8 cellular contexts compared by ENCODE assay signal in the genomic region with DNA sequence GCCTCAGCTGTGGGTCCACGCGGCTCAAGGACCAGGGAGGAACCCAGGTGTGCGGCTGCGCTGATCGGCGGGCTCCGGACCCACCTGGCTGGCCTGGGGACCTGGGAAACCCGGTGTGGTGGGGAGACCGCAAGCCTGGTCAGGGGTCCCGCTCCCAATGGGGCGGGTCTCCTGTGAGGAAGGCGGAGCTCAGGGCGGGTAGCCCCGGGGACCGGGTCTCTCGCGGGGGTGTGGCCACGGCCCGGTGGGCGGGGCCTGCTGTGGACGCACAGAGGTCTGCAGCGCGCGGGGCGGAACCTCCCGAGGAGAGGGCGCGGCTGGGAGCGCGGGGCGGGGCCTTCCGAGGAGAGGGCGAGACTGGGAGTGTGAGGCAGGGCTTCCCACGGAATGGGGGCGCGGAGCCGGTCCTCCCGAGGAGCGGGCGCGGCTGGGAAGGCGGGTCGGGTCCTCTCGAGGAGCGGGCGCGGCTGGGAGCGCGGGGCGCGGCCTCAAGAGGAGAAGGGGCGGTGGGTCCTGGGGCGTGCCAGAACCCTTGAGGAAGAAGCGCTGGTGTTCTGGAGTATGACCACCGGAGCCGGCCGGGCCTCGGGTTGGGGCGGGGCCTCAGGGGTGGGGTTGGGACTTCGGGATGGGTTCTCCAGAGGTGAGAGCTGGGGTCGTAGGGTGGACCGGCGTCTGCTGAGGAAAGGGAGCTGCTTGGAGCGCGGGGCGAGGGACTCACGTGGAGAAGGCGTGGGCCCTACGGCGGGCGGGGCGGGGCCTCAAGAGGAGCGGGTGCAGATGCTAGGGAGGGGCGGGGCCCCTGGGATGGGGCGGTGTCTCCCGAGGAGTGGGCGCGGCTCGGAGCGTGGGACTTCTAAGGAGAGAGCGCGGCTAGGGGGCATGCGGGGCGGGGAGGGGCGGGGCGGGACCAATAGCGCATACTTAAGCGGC. TPM values are rescaled to one million over a fixed set of nuclear protein-coding genes. Genes with fewer than 3 reads are reported as not detected.
DNase-seq lines count a peak whose midpoint lies in the region; ATAC-seq and TF ChIP-seq lines count a peak whose summit lies in the region.

No MANE protein-coding gene starts in this region.

- no peak overlapping the region for H3K27ac Mint-ChIP-seq in effector memory CD8-positive, alpha-beta T cell

- no peak overlapping the region for H3K23ac ChIP-seq in mesendoderm (ENCODE audit: low read length)

- CTCF ChIA-PET in GM10248 (lab: Yijun Ruan, JAX): no interaction called here

- peak overlapping the region; percentile 73 for H3K9ac ChIP-seq in mesendoderm (ENCODE audit: low read length)

- H2AK5ac ChIP-seq in mesendoderm (ENCODE audit: low read length): no peak overlapping the region

- WGBS in mesendoderm (ENCODE audit: extremely low coverage, insufficient coverage, low lambda C conversion rate): no CpG with 5 or more reads among the region's 88 CpGs

- peaks cover 7 to 8% of the 10 kb centered on the region in 2 donors for H3K27me3 Mint-ChIP-seq in effector memory CD8-positive, alpha-beta T cell

- no peak overlapping the region for H3K27ac ChIP-seq in mesendoderm (ENCODE audit: low read depth, low read length)

- H2BK5ac ChIP-seq in mesendoderm (ENCODE audit: low read length): no peak overlapping the region

- H2BK15ac ChIP-seq in mesendoderm (replicated peaks; ENCODE audit: low read depth): no peak overlapping the region

- no peak overlapping the region for H3K4ac ChIP-seq in mesendoderm (ENCODE audit: low read depth, low read length)

- peaks cover 0 to 13% of the 10 kb centered on the region in 2 donors for H3K4me1 Mint-ChIP-seq in effector memory CD8-positive, alpha-beta T cell (ENCODE audit: low read depth in 2 of 2)

- ATAC-seq in HG03342 (IDR thresholded peaks at IDR 0.05; ENCODE audit: unreplicated experiment) (peak; percentile 48), HG03097 (IDR thresholded peaks at IDR 0.05; ENCODE audit: low FRiP score, unreplicated experiment) (no peak)
- ATAC-seq in effector memory CD8-positive, alpha-beta T cell (replicated peaks): peak; percentile 86

- H3K4me3 Mint-ChIP-seq in effector memory CD8-positive, alpha-beta T cell: peak overlapping the region; percentile 78 to 84

- H3K18ac ChIP-seq in mesendoderm (ENCODE audit: low read length): no peak overlapping the region

- no peak overlapping the region for H2BK120ac ChIP-seq in mesendoderm (ENCODE audit: low read depth, low read length)

- peak overlapping the region; percentile 41 for H3K4me3 ChIP-seq in mesendoderm (ENCODE audit: low read length)

- H3K27me3 ChIP-seq in mesendoderm (ENCODE audit: insufficient read depth, low read length, poor library complexity): peaks cover 11% of the 10 kb centered on the region

- peaks cover 2% of the 10 kb centered on the region for H3K36me3 Mint-ChIP-seq in effector memory CD8-positive, alpha-beta T cell (ENCODE audit: insufficient read depth)

- DNase-seq in GM10248 (ENCODE audit: extremely low spot score) (peak; percentile 80), NCI-H82 treated with DMSO at 0.1 percent for 48 hours (lab: John Stamatoyannopoulos, UW; ENCODE audit: unreplicated experiment) (peak; percentile 89), mesendoderm (peak; percentile 81)
- DNase-seq in activated CD8-positive, alpha-beta memory T cell treated with anti-CD3 and anti-CD28 coated beads for 24 hours: peak; percentile 96
- DNase-seq in effector memory CD8-positive, alpha-beta T cell: peak; percentile 74 to 87 (median 83)
- DNase-seq in stimulated activated CD8-positive, alpha-beta memory T cell treated with anti-CD3 and anti-CD28 coated beads, Interleukin-12 subunit alpha, Interleukin-12 subunit beta, amount 100 ng/mL, for 4 hours (ENCODE audit: low read depth): peak; percentile 82

- H3K79me1 ChIP-seq in mesendoderm (ENCODE audit: low read length): no peaks in the 10 kb centered on the region

- POLR2A ChIA-PET in GM10248 (lab: Yijun Ruan, JAX): no interaction called here

- H4K5ac ChIP-seq in mesendoderm (ENCODE audit: low read length): no peak overlapping the region

- no peak overlapping the region for H4K8ac ChIP-seq in mesendoderm (ENCODE audit: low read depth, low read length)

- H3K4me2 ChIP-seq in mesendoderm (ENCODE audit: low read length): peak overlapping the region; percentile 78

- H3K4me1 ChIP-seq in mesendoderm (ENCODE audit: control insufficient read depth, low read depth, low read length): no peaks in the 10 kb centered on the region

- TF ChIP-seq CTCF in GM10248 (IDR thresholded peaks at IDR 0.05; ENCODE audit: control extremely low read depth, extremely low read depth, low read depth, missing control alignments): no peak

- no peaks in the 10 kb centered on the region for H3K36me3 ChIP-seq in mesendoderm (ENCODE audit: control insufficient read depth, insufficient read depth, low read length)

- H3K9me3 Mint-ChIP-seq in effector memory CD8-positive, alpha-beta T cell: no peaks in the 10 kb centered on the region

- H3K56ac ChIP-seq in mesendoderm (ENCODE audit: low read length): peak overlapping the region; percentile 83

- H3K79me2 ChIP-seq in mesendoderm (ENCODE audit: control insufficient read depth, insufficient read depth, low read length): no peaks in the 10 kb centered on the region

RNA-seq across cellular contexts. Expression of a gene that starts 20.8 kb away (rescaled TPM):
- 27.2 TPM for polyA plus RNA-seq in mesendoderm (2013, experiment 1 of 2)
- 27.9 TPM for polyA plus RNA-seq in mesendoderm (2013, experiment 2 of 2)

RNA-seq across cellular contexts. Expression of a gene that starts 31.0 kb away (rescaled TPM):
- 17.3 TPM for polyA plus RNA-seq in mesendoderm (2013, experiment 1 of 2)
- polyA plus RNA-seq in mesendoderm (2013, experiment 2 of 2): 17.0 TPM
